In genomic region chr3:115692887-115693524, GRCh38 we compare ENCODE assay signal across 8 cellular contexts.
DNase-seq lines count a peak whose midpoint lies in the region; ATAC-seq, FAIRE-seq and TF ChIP-seq lines count a peak whose summit lies in the region.

No MANE protein-coding gene starts in this region.

- no peak overlapping the region for H3K27ac ChIP-seq in iPS DF 6.9 (ENCODE audit: low read length)
- H3K27ac ChIP-seq in spleen, result no peak overlapping the region

- peak; percentile 43 to 89 (median 75) for TF ChIP-seq CTCF in spleen (IDR thresholded peaks at IDR 0.05 in 8 of 11, conservative IDR thresholded peaks at IDR 0.05 in 3 of 11)

- no peaks in the 10 kb centered on the region for H3K27me3 ChIP-seq in iPS DF 6.9 (ENCODE audit: control insufficient read depth, insufficient read depth, low read length)
- H3K27me3 ChIP-seq in spleen (replicated peaks in 1 of 7), result no peaks in the 10 kb centered on the region

- peak; percentile 88 for ATAC-seq in HG02943 (IDR thresholded peaks at IDR 0.05; ENCODE audit: low read depth, unreplicated experiment)

- peak; percentile 25 for FAIRE-seq in A204.1 (lab: Jason Lieb, UNC)
- peak; percentile 65 for FAIRE-seq in GM18507 (lab: Jason Lieb, UNC)

- no peak for TF ChIP-seq POLR2A in spleen (IDR thresholded peaks at IDR 0.05)

- no peaks in the 10 kb centered on the region for H3K36me3 ChIP-seq in iPS DF 6.9 (ENCODE audit: control insufficient read depth, insufficient read depth, low read length)
- no peaks in the 10 kb centered on the region for H3K36me3 ChIP-seq in spleen

- peak; percentile 28 for DNase-seq in GM18507 (ENCODE audit: extremely low spot score, insufficient read length, low read depth)
- peak; percentile 60 for DNase-seq in NCI-H1694 treated with DMSO at 0.1 percent for 48 hours (lab: John Stamatoyannopoulos, UW)
- peak; percentile 43 for DNase-seq in T-helper 9 cell
- DNase-seq in astrocyte of the hippocampus (ENCODE audit: low read depth, low spot score), result peak; percentile 91
- peak; percentile 76 for DNase-seq in iPS DF 6.9 (ENCODE audit: low read depth, low spot score)
- DNase-seq in spleen, result peak; percentile 76

- no CpG with 5 or more reads among the region's 8 CpGs for WGBS in iPS DF 6.9 (ENCODE audit: insufficient coverage, insufficient read length)
- 21 to 28% (median 24%) methylated on average over 8 of the region's 8 CpGs for WGBS in spleen, 5 donors

- H3K4me3 ChIP-seq in iPS DF 6.9 (ENCODE audit: low read length), result no peak overlapping the region
- H3K4me3 ChIP-seq in spleen, result no peak overlapping the region

- intact Hi-C loops in spleen (cut with DNase I; ENCODE audit: low total_unique reads), result loop anchor here (5.0 kb wide), 1 partner anchor 476 kb away; no protein-coding TSS in a partner anchor

- H3K4me1 ChIP-seq in iPS DF 6.9 (ENCODE audit: control insufficient read depth, insufficient read depth, low read length) (no peaks in the 10 kb centered on the region), spleen (peaks cover 0 to 7% (median 4%) of the 10 kb centered on the region in 6 donors)

- H3K9me3 ChIP-seq in iPS DF 6.9 (ENCODE audit: control insufficient read depth, insufficient read depth, low read length) (no peaks in the 10 kb centered on the region), spleen (no peaks in the 10 kb centered on the region)

Comparison
In these comparisons a context has a peak if more than half of its experiments do, and no peak if none do; other contexts are left out.
1. DNase-seq: peak in every context shown above with its lines; median percentile 91 in astrocyte of the hippocampus; 76 in iPS DF 6.9; 76 in spleen; 60 in NCI-H1694 treated with DMSO at 0.1 percent for 48 hours; 43 in T-helper 9 cell; 28 in GM18507.